ENCODE assay signal across 22 cellular contexts in genomic region chr22:23915230-23915754, GRCh38. TPM values are rescaled to one million over a fixed set of nuclear protein-coding genes. Genes with fewer than 3 reads are reported as not detected.
DNase-seq lines count a peak whose midpoint lies in the region; ATAC-seq lines count a peak whose summit lies in the region.
"Had no signal": no experiment of that assay in that cellular context is flagged by ENCODE, and none has a peak within 500 bp of the region (broad histone marks: within the 10 kb centered on the region; RNA-seq: fewer than 3 reads in every experiment).

No MANE protein-coding gene starts in this region.

- H3K36me3 ChIP-seq in SK-N-MC (ENCODE audit: insufficient read depth, low read length), result peaks cover 2% of the 10 kb centered on the region; the same call in 1 of the 2 replicates
- H3K36me3 ChIP-seq: lower lobe of right lung, MG63 had no signal

- H3K36me3 Mint-ChIP-seq in activated naive CD8-positive, alpha-beta T cell treated with anti-CD3 and anti-CD28 coated beads for 36 hours, result peaks cover 21% of the 10 kb centered on the region
- no peaks in the 10 kb centered on the region for H3K36me3 Mint-ChIP-seq in activated naive CD8-positive, alpha-beta T cell treated with anti-CD3 and anti-CD28 coated beads, Interleukin-2, amount 50 U/mL, for 24 hours (ENCODE audit: low read depth)
- H3K36me3 Mint-ChIP-seq in stimulated activated naive B cell treated with anti-CD40 and anti-IgM and Interleukin-4, amounts not matched to agents 10 μg/mL and 1 μg/mL and 100 μg/mL, for 72 hours, result peaks cover 4 to 25% of the 10 kb centered on the region in 2 donors

- H3K9ac ChIP-seq in SK-N-MC (ENCODE audit: insufficient read length), result no peak overlapping the region

- H3K4me3 ChIP-seq in SK-N-MC, result no peak overlapping the region
- H3K4me3 ChIP-seq: lower lobe of right lung, MG63 had no signal

- peak overlapping the region; percentile 84 for H3K27ac Mint-ChIP-seq in activated naive CD8-positive, alpha-beta T cell treated with anti-CD3 and anti-CD28 coated beads for 36 hours
- no peak overlapping the region for H3K27ac Mint-ChIP-seq in activated naive CD8-positive, alpha-beta T cell treated with anti-CD3 and anti-CD28 coated beads, Interleukin-2, amount 50 U/mL, for 24 hours
- peak overlapping the region; percentile 83 for H3K27ac Mint-ChIP-seq in stimulated activated naive B cell treated with anti-CD40 and anti-IgM and Interleukin-4, amounts not matched to agents 10 μg/mL and 1 μg/mL and 100 μg/mL, for 72 hours

- no peak for ATAC-seq in activated naive CD8-positive, alpha-beta T cell treated with anti-CD3 and anti-CD28 coated beads, Interleukin-2, amount 50 U/mL, for 24 hours
- ATAC-seq in left lobe of liver, result no peak
- ATAC-seq in stimulated activated naive B cell treated with anti-CD40 and anti-IgM and Interleukin-4, amounts not matched to agents 10 μg/mL and 1 μg/mL and 100 μg/mL, for 72 hours (replicated peaks), result peak; percentile 47 to 50
- ATAC-seq: lower lobe of right lung; naive thymus-derived CD4-positive, alpha-beta T cell had no signal

- no peak overlapping the region for H3K4me3 Mint-ChIP-seq in activated naive CD8-positive, alpha-beta T cell treated with anti-CD3 and anti-CD28 coated beads for 36 hours
- H3K4me3 Mint-ChIP-seq in activated naive CD8-positive, alpha-beta T cell treated with anti-CD3 and anti-CD28 coated beads, Interleukin-2, amount 50 U/mL, for 24 hours, result no peak overlapping the region
- peak overlapping the region in 1 of 2 donors; percentile 50 for H3K4me3 Mint-ChIP-seq in stimulated activated naive B cell treated with anti-CD40 and anti-IgM and Interleukin-4, amounts not matched to agents 10 μg/mL and 1 μg/mL and 100 μg/mL, for 72 hours

- DNase-seq in activated naive CD8-positive, alpha-beta T cell treated with anti-CD3 and anti-CD28 coated beads for 36 hours, result no peak
- no peak for DNase-seq in activated naive CD8-positive, alpha-beta T cell treated with anti-CD3 and anti-CD28 coated beads, Interleukin-2, amount 50 U/mL, for 24 hours
- no peak for DNase-seq in SK-N-MC (ENCODE audit: low read depth, low spot score)
- peak; percentile 27 for DNase-seq in left lobe of liver (ENCODE audit: low spot score)
- DNase-seq in stimulated activated naive B cell treated with anti-CD40 and anti-IgM and Interleukin-4, amounts not matched to agents 10 μg/mL and 1 μg/mL and 100 μg/mL, for 72 hours, result peak; percentile 20
- no peak for DNase-seq in hepatic stellate cell (ENCODE audit: low spot score)
- DNase-seq in activated naive CD4-positive, alpha-beta T cell (lab: John Stamatoyannopoulos, UW), result no peak
- no peak for DNase-seq in C1 segment of cervical spinal cord (lab: John Stamatoyannopoulos, UW)
- DNase-seq: activated CD4-positive, alpha-beta T cell treated with anti-CD3 and anti-CD28 coated beads for 1 hour; activated naive CD4-positive, alpha-beta T cell treated with anti-CD3 and anti-CD28 coated beads, Interleukin-2, amount 50 U/mL, for 16 hours; activated T-cell treated with anti-CD3 and anti-CD28 coated beads, Interleukin-2, amount 50 U/mL, for 1 hour; cortex of kidney; erythroblast; lower lobe of right lung; MG63; naive thymus-derived CD4-positive, alpha-beta T cell; NCI-H1694; NCI-H510A; OCI-M1; retina; stimulated activated CD4-positive, alpha-beta T cell treated with anti-CD3 and anti-CD28 coated beads, Interleukin-15, amount 100 ng/mL, for 24 hours; T-helper 9 cell had no signal

- H3K27ac ChIP-seq in SK-N-MC, result peak overlapping the region; percentile 93; the same call in 1 of the 2 replicates

- H3K9me3 ChIP-seq in SK-N-MC (ENCODE audit: low read depth, low read length), result no peaks in the 10 kb centered on the region
- H3K9me3 ChIP-seq: lower lobe of right lung, MG63 had no signal

- H3K27me3 Mint-ChIP-seq in activated naive CD8-positive, alpha-beta T cell treated with anti-CD3 and anti-CD28 coated beads for 36 hours, result no peaks in the 10 kb centered on the region
- H3K27me3 Mint-ChIP-seq in activated naive CD8-positive, alpha-beta T cell treated with anti-CD3 and anti-CD28 coated beads, Interleukin-2, amount 50 U/mL, for 24 hours, result no peaks in the 10 kb centered on the region
- no peaks in the 10 kb centered on the region for H3K27me3 Mint-ChIP-seq in stimulated activated naive B cell treated with anti-CD40 and anti-IgM and Interleukin-4, amounts not matched to agents 10 μg/mL and 1 μg/mL and 100 μg/mL, for 72 hours
- H3K27me3 Mint-ChIP-seq: naive thymus-derived CD4-positive, alpha-beta T cell had no signal

- H3K4me1 Mint-ChIP-seq in activated naive CD8-positive, alpha-beta T cell treated with anti-CD3 and anti-CD28 coated beads for 36 hours, result peaks cover 30% of the 10 kb centered on the region
- peaks cover 26% of the 10 kb centered on the region for H3K4me1 Mint-ChIP-seq in activated naive CD8-positive, alpha-beta T cell treated with anti-CD3 and anti-CD28 coated beads, Interleukin-2, amount 50 U/mL, for 24 hours
- peaks cover 19 to 50% of the 10 kb centered on the region in 2 donors for H3K4me1 Mint-ChIP-seq in stimulated activated naive B cell treated with anti-CD40 and anti-IgM and Interleukin-4, amounts not matched to agents 10 μg/mL and 1 μg/mL and 100 μg/mL, for 72 hours

- no peaks in the 10 kb centered on the region for H3K9me3 Mint-ChIP-seq in activated naive CD8-positive, alpha-beta T cell treated with anti-CD3 and anti-CD28 coated beads for 36 hours
- H3K9me3 Mint-ChIP-seq in activated naive CD8-positive, alpha-beta T cell treated with anti-CD3 and anti-CD28 coated beads, Interleukin-2, amount 50 U/mL, for 24 hours, result no peaks in the 10 kb centered on the region
- no peaks in the 10 kb centered on the region for H3K9me3 Mint-ChIP-seq in stimulated activated naive B cell treated with anti-CD40 and anti-IgM and Interleukin-4, amounts not matched to agents 10 μg/mL and 1 μg/mL and 100 μg/mL, for 72 hours

RNA-seq across cellular contexts. Expression of gene MIF, which starts 21.1 kb away (rescaled TPM):
- total RNA-seq in activated naive CD8-positive, alpha-beta T cell treated with anti-CD3 and anti-CD28 coated beads for 36 hours, result 1,000 to 10,000 TPM; 1,236 to 1,275 TPM
- 81.5 TPM for total RNA-seq in left lobe of liver

RNA-seq across cellular contexts. Expression of gene GSTT2B, which starts 45.7 kb away (rescaled TPM):
- not detected for total RNA-seq in activated naive CD8-positive, alpha-beta T cell treated with anti-CD3 and anti-CD28 coated beads for 36 hours
- 2.9 TPM for total RNA-seq in left lobe of liver
- total RNA-seq: naive thymus-derived CD4-positive, alpha-beta T cell had no signal

RNA-seq across cellular contexts. Expression of gene DDTL, which starts 51.4 kb away (rescaled TPM):
- not detected for total RNA-seq in activated naive CD8-positive, alpha-beta T cell treated with anti-CD3 and anti-CD28 coated beads for 36 hours
- total RNA-seq in left lobe of liver, result not detected

RNA-seq across cellular contexts. Expression of gene SLC2A11, which starts 57.6 kb away (rescaled TPM):
- total RNA-seq in activated naive CD8-positive, alpha-beta T cell treated with anti-CD3 and anti-CD28 coated beads for 36 hours, result 1 to 10 TPM; 5.2 to 5.9 TPM
- 6.8 TPM for total RNA-seq in left lobe of liver

RNA-seq across cellular contexts. Expression of gene DDT, which starts 58.9 kb away (rescaled TPM):
- 100 to 1,000 TPM; 103 to 108 TPM for total RNA-seq in activated naive CD8-positive, alpha-beta T cell treated with anti-CD3 and anti-CD28 coated beads for 36 hours
- 366 TPM for total RNA-seq in left lobe of liver

Comparison
In these comparisons a context has a peak if more than half of its experiments do, and no peak if none do; other contexts are left out.
1. DNase-seq: peak in left lobe of liver (single experiment) and stimulated activated naive B cell treated with anti-CD40 and anti-IgM and Interleukin-4, amounts not matched to agents 10 μg/mL and 1 μg/mL and 100 μg/mL, for 72 hours (single experiment); none in activated naive CD8-positive, alpha-beta T cell treated with anti-CD3 and anti-CD28 coated beads for 36 hours (single experiment), activated naive CD8-positive, alpha-beta T cell treated with anti-CD3 and anti-CD28 coated beads, Interleukin-2, amount 50 U/mL, for 24 hours (single experiment), SK-N-MC (single experiment), hepatic stellate cell (single experiment), activated naive CD4-positive, alpha-beta T cell (0 of 4) and C1 segment of cervical spinal cord (0 of 14).
2. ATAC-seq: peak in stimulated activated naive B cell treated with anti-CD40 and anti-IgM and Interleukin-4, amounts not matched to agents 10 μg/mL and 1 μg/mL and 100 μg/mL, for 72 hours (2 of 2); none in activated naive CD8-positive, alpha-beta T cell treated with anti-CD3 and anti-CD28 coated beads, Interleukin-2, amount 50 U/mL, for 24 hours (single experiment) and left lobe of liver (single experiment).
3. RNA of gene MIF, which starts 21.1 kb away (total RNA-seq): 1,236 to 1,275 TPM in activated naive CD8-positive, alpha-beta T cell treated with anti-CD3 and anti-CD28 coated beads for 36 hours; 81.5 TPM in left lobe of liver (single experiment); every median in the first group is over 10 times any median in the second.